19 cellular contexts compared by ENCODE assay signal in the genomic region with DNA sequence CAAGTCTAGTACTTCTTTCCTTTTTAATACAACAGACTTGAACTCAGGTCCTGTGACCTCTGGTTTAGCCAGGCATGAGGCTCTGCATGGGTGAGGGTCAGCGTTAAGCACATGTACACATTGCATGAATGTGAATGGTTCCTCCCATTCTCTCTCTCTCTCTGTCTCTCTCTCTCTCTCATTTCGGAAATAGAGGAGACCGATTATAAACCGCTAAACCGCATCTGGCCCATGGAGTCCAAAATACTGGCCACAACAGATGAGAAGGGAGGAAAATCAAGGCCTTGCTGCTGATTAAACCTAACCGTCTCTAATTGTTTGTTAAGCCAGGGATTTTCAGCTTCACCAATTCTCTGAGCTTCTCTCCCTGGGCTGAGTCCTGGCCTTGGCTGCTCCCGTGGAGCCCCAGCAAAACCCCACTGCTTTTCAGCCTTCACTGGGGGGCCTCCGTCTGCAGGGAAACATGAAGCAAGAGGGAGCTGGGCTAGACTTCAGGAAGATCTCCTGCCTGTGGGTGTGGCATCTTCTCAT. TPM values are rescaled to one million over a fixed set of nuclear protein-coding genes. Genes with fewer than 3 reads are reported as not detected.
"Had no signal": no experiment of that assay in that cellular context is flagged by ENCODE, and none has a peak within 500 bp of the region (broad histone marks: within the 10 kb centered on the region; RNA-seq: fewer than 3 reads in every experiment).

No MANE protein-coding gene starts in this region.

- H3K36me3 ChIP-seq: tibial artery had no signal

- H3K4me3 ChIP-seq: tibial artery had no signal

- H3K9me3 ChIP-seq: tibial artery had no signal

- ATAC-seq: activated naive CD4-positive, alpha-beta T cell treated with anti-CD3 and anti-CD28 coated beads, Interleukin-2, amount 50 U/mL, for 72 hours; natural killer cell treated with Interleukin-12 subunit alpha and Interleukin-12 subunit beta and Interleukin-15 and Interleukin-18, amount 100 ng/mL, for 72 hours had no signal

- DNase-seq: activated CD4-positive, alpha-beta T cell treated with anti-CD3 and anti-CD28 coated beads, Interleukin-2, amount 50 U/mL, for 4 hours; activated gamma-delta T cell treated with Interleukin-2 at 50 U/mL for 16 hours; cerebellar nuclear complex; cortex of kidney; erythroblast; foreskin melanocyte; glutamatergic neuron; hippocampal formation; islet precursor cell; nucleus accumbens; stimulated activated CD4-positive, alpha-beta T cell treated with anti-CD3 and anti-CD28 coated beads, Interleukin-12 subunit alpha, Interleukin-12 subunit beta, amount 100 ng/mL, for 4 hours; stimulated activated CD4-positive, alpha-beta T cell treated with anti-CD3 and anti-CD28 coated beads, Interleukin-1b, Interleukin-23, amount 100 ng/mL, for 48 hours; stimulated activated naive CD4-positive, alpha-beta T cell treated with Interleukin-2 at 50 U/mL for 16 hours; T-helper 9 cell; tibial artery had no signal

- H3K27ac ChIP-seq: tibial artery had no signal

RNA-seq across cellular contexts. Expression of gene RSPO1, which starts 6.6 kb away (rescaled TPM):
- total RNA-seq: activated naive CD4-positive, alpha-beta T cell treated with anti-CD3 and anti-CD28 coated beads, Interleukin-2, amount 50 U/mL, for 72 hours; bronchial epithelial cell; lung microvascular endothelial cell; natural killer cell treated with Interleukin-12 subunit alpha and Interleukin-12 subunit beta and Interleukin-15 and Interleukin-18, amount 100 ng/mL, for 72 hours had no signal
